8 cellular contexts compared by ENCODE assay signal in the genomic region with DNA sequence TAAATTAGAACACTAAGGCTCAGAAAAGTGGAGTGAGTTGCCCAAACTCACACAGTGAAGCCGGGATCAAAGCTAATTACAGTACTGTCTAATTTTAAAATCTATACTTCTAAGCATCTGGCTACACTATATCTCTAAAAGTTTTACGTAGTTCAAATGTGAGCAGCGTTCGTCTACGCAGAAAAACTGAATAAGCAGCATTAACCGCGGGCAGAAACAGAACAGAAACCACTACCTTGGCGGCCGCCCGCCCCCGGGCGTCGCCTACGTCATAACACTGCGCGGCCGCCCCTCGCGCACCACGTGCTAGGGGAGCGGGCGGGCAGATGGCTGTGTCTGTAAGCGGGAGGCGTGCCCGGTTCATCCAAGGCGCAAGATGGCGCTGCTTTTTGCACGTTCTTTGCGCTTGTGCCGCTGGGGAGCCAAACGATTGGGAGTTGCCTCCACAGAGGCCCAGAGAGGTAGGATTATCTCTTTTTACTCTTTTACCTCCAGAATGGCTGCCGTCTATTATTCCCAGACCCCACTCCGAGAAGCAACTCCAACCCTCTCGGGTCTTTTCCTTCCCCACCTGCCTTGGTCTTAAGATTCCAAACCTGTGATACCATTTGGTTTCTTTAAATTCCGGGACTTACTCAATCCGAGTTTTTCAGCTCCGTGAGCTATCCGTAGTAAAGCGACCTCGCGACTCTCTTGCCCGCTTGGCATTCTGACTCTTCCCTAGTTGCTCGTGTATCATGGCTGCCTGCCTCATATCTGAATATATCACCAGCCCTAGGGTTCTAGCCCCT. TPM values are rescaled to one million over a fixed set of nuclear protein-coding genes. Genes with fewer than 3 reads are reported as not detected.
DNase-seq lines count a peak whose midpoint lies in the region; ATAC-seq lines count a peak whose summit lies in the region.

A gene (plus strand): TSS at position 363 of the 791 bp plus-strand sequence. CDS start 14 bp downstream, at position 377.

- peaks cover 7% of the 10 kb centered on the region for H3K36me3 Mint-ChIP-seq in CD4-positive, CD25-positive, alpha-beta regulatory T cell
- H3K36me3 Mint-ChIP-seq in activated CD4-positive, alpha-beta memory T cell treated with anti-CD3 and anti-CD28 coated beads for 36 hours, result peaks cover 11% of the 10 kb centered on the region

- peaks cover 10 to 43% (median 24%) of the 10 kb centered on the region in 4 donors for H3K4me1 Mint-ChIP-seq in CD4-positive, CD25-positive, alpha-beta regulatory T cell
- H3K4me1 Mint-ChIP-seq in activated CD4-positive, alpha-beta memory T cell treated with anti-CD3 and anti-CD28 coated beads for 36 hours (ENCODE audit: low read depth), result peaks cover 31% of the 10 kb centered on the region

- no peaks in the 10 kb centered on the region for H3K27me3 ChIP-seq in CD4-positive, CD25-positive, alpha-beta regulatory T cell (ENCODE audit: control insufficient read depth, insufficient read depth, low read length)

- intact Hi-C loops in activated CD4-positive, alpha-beta memory T cell treated with anti-CD3 and anti-CD28 coated beads for 36 hours (cut with micrococcal nuclease), result loop anchor here (1.0 to 5.0 kb wide), 11 partner anchors 19 to 350 kb away; a partner anchor contains a TSS

- peaks cover 4% of the 10 kb centered on the region for H3K36me3 ChIP-seq in CD4-positive, CD25-positive, alpha-beta regulatory T cell (ENCODE audit: control insufficient read depth, insufficient read depth, low read length)

- peaks cover 28% of the 10 kb centered on the region for H3K4me1 ChIP-seq in CD4-positive, CD25-positive, alpha-beta regulatory T cell (ENCODE audit: control insufficient read depth, insufficient read depth, low read length, poor library complexity, severe bottlenecking)

- H3K4me3 ChIP-seq in CD4-positive, CD25-positive, alpha-beta regulatory T cell (ENCODE audit: low read depth, low read length), result peak within 1 kb of the TSS; percentile 100

- DNase-seq in CD4-positive, CD25-positive, alpha-beta regulatory T cell, result peak; percentile 92 to 97 (median 95)
- DNase-seq in NCI-H774 (lab: John Stamatoyannopoulos, UW) (peak; percentile 96), ecto neural progenitor cell (ENCODE audit: low spot score) (peak; percentile 97), lung microvascular endothelial cell (ENCODE audit: low read depth in 2 of 2) (peak; percentile 97)
- peak; percentile 96 for DNase-seq in activated CD4-positive, alpha-beta memory T cell treated with anti-CD3 and anti-CD28 coated beads for 36 hours
- peak; percentile 88 to 91 (median 89) for DNase-seq in stimulated activated CD4-positive, alpha-beta T cell treated with anti-CD3 and anti-CD28 coated beads, TNF-alpha, amount 100 ng/mL, for 4 hours (ENCODE audit: low read depth in 3 of 3)

- CTCF ChIA-PET in activated CD4-positive, alpha-beta memory T cell treated with anti-CD3 and anti-CD28 coated beads for 36 hours (lab: Charles Lee), result interaction anchor here (0.6 to 1.1 kb wide), 4 partner anchors 19 to 354 kb away, joined by 3 to 5 read pairs (median 4); a partner anchor contains a TSS

- peak within 1 kb of the TSS; percentile 98 to 99 (median 99) for H3K27ac Mint-ChIP-seq in CD4-positive, CD25-positive, alpha-beta regulatory T cell
- H3K27ac Mint-ChIP-seq in activated CD4-positive, alpha-beta memory T cell treated with anti-CD3 and anti-CD28 coated beads for 36 hours, result peak within 1 kb of the TSS; percentile 96

- no peaks in the 10 kb centered on the region for H3K9me3 ChIP-seq in CD4-positive, CD25-positive, alpha-beta regulatory T cell (ENCODE audit: control insufficient read depth in 2 of 2, low read length in 2 of 2)

- POLR2A ChIA-PET in activated CD4-positive, alpha-beta memory T cell treated with anti-CD3 and anti-CD28 coated beads for 36 hours (lab: Charles Lee), result interaction anchor here (0.6 to 2.4 kb wide), 3 partner anchors 19 to 109 kb away, joined by 3 to 8 read pairs (median 7); a partner anchor contains a TSS

- peak within 1 kb of the TSS; percentile 95 for H3K27ac ChIP-seq in CD4-positive, CD25-positive, alpha-beta regulatory T cell (ENCODE audit: insufficient read depth, low read length, poor library complexity, severe bottlenecking)

- ATAC-seq in CD4-positive, CD25-positive, alpha-beta regulatory T cell (ENCODE audit: low read depth in 2 of 2), result peak; percentile 97
- ATAC-seq in GM19438 (IDR thresholded peaks at IDR 0.05; ENCODE audit: low read depth, unreplicated experiment) (peak; percentile 85), HG03571 (IDR thresholded peaks at IDR 0.05; ENCODE audit: unreplicated experiment) (peak; percentile 91)

- no peaks in the 10 kb centered on the region for H3K27me3 Mint-ChIP-seq in CD4-positive, CD25-positive, alpha-beta regulatory T cell
- H3K27me3 Mint-ChIP-seq in activated CD4-positive, alpha-beta memory T cell treated with anti-CD3 and anti-CD28 coated beads for 36 hours, result no peaks in the 10 kb centered on the region

- H3K4me3 Mint-ChIP-seq in CD4-positive, CD25-positive, alpha-beta regulatory T cell, result peak within 1 kb of the TSS; percentile 95 to 99 (median 97)
- H3K4me3 Mint-ChIP-seq in activated CD4-positive, alpha-beta memory T cell treated with anti-CD3 and anti-CD28 coated beads for 36 hours, result peak within 1 kb of the TSS; percentile 93

- H3K9me3 Mint-ChIP-seq in CD4-positive, CD25-positive, alpha-beta regulatory T cell, result no peaks in the 10 kb centered on the region
- H3K9me3 Mint-ChIP-seq in activated CD4-positive, alpha-beta memory T cell treated with anti-CD3 and anti-CD28 coated beads for 36 hours, result no peaks in the 10 kb centered on the region

RNA-seq across cellular contexts. Expression of the gene that starts here (rescaled TPM):
- 5.3 TPM for total RNA-seq in CD4-positive, CD25-positive, alpha-beta regulatory T cell
- 1 to 10 TPM in 3 of 4 donors, under 1 TPM in 1; 0.64 to 2.0 (median 1.5) TPM for polyA plus RNA-seq in CD4-positive, CD25-positive, alpha-beta regulatory T cell
- total RNA-seq in activated CD4-positive, alpha-beta memory T cell treated with anti-CD3 and anti-CD28 coated beads for 36 hours, result 1 to 10 TPM; 2.4 to 2.9 TPM
- 1.3 and 1.8 TPM in 2 replicates for total RNA-seq in lung microvascular endothelial cell

Comparison
In these comparisons a context has a peak if more than half of its experiments do, and no peak if none do; other contexts are left out.
1. Peak in every context shown above with its lines: DNase-seq, ATAC-seq, H3K4me3 ChIP-seq and H3K27ac ChIP-seq.